In the genomic region with DNA sequence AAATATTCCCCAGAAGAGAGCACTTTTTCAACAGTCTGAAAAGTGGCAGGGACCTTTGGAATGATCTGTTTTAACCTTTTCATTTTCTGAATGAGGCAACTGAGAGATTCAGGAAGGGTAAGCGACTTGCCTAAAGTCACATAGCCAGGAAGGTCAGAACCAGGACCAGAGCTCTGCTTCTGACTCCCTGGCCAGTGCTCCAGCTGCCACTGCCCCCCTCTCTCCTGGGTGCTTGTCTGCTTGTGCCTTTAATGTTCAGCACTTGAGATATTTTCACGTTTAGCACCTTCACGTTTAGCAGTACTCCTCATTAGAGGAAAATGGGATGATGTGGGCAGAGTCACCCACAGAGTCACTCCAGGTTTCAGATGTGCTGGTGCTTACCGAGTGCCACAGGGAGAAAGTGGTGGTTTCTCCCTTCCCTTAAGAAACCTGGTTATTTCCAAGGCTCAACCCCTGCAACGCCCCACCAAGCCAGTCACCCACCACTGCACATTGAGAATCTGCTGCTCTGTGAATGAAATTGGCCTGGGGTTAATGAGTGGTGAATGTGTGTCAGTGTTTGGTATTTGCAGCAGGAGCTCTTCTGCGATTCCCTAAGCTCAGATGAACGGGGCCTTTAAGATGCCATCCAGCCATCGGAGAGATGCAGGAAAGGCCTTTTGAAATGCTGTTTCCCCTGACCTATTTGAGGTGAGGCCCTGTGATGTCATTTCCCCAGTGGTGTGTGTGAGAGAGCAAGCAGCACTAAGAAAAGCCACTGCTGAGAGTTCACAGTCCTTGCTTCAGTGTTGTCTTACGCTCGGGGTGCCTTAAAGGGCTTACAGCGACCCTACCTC, we compare ENCODE assay signal across 8 cellular contexts.
DNase-seq lines count a peak whose midpoint lies in the region; ATAC-seq, FAIRE-seq and TF ChIP-seq lines count a peak whose summit lies in the region.

No MANE protein-coding gene starts in this region.

- FAIRE-seq in small intestine (lab: Jason Lieb, UNC) = no peak

- DNase-seq in A673 (ENCODE audit: low spot score) (no peak), M059J (ENCODE audit: low read depth) (peak; percentile 85), left ventricle myocardium inferior (no peak), small intestine (peak; percentile 72), T1000 (lab: John Stamatoyannopoulos, UW) (no peak), DMS153 (lab: John Stamatoyannopoulos, UW) (no peak)
- peak; percentile 45 for DNase-seq in activated T-helper 9 cell treated with anti-CD3 and anti-CD28 coated beads, Interleukin-2, amount 50 U/mL, for 16 hours (ENCODE audit: low read depth)

- CTCF ChIA-PET in A673 (lab: Charles Lee) = no interaction called here

- no peak for TF ChIP-seq CTCF in A673 (conservative IDR thresholded peaks at IDR 0.05; ENCODE audit: low read depth, low read length)
- TF ChIP-seq CTCF in left ventricle myocardium inferior (IDR thresholded peaks at IDR 0.05; ENCODE audit: borderline replicate concordance) = no peak

- H3K27ac ChIP-seq in A673 (ENCODE audit: low read depth, low read length, poor library complexity, severe bottlenecking) (peak overlapping the region; percentile 29), left ventricle myocardium inferior (replicated peaks) (peak overlapping the region; percentile 79), small intestine (ENCODE audit: low read depth in 1 of 2, low read length in 1 of 2) (peak overlapping the region; percentile 75 to 84)

- no peaks in the 10 kb centered on the region for H3K9me3 ChIP-seq in A673 (ENCODE audit: low read depth, low read length, poor library complexity, severe bottlenecking)
- H3K9me3 ChIP-seq in left ventricle myocardium inferior (replicated peaks) = no peaks in the 10 kb centered on the region
- no peaks in the 10 kb centered on the region for H3K9me3 ChIP-seq in small intestine (ENCODE audit: control insufficient read depth, low read depth)

- H3K27me3 ChIP-seq in A673 (replicated peaks; ENCODE audit: insufficient read depth, low read depth, low read length, poor library complexity) (no peaks in the 10 kb centered on the region), left ventricle myocardium inferior (ENCODE audit: low read depth) (no peaks in the 10 kb centered on the region), small intestine (ENCODE audit: control insufficient read depth in 2 of 2, insufficient read depth in 2 of 2, low read length in 2 of 2) (no peaks in the 10 kb centered on the region)

- H3K4me1 ChIP-seq in A673 (ENCODE audit: insufficient read depth, low read length, poor library complexity, severe bottlenecking) = peaks cover 32% of the 10 kb centered on the region
- H3K4me1 ChIP-seq in left ventricle myocardium inferior = peaks cover 86% of the 10 kb centered on the region
- H3K4me1 ChIP-seq in small intestine (ENCODE audit: control insufficient read depth in 2 of 2, insufficient read depth in 1 of 2, low read depth in 1 of 2, low read length in 1 of 2) = peaks cover 14 to 38% of the 10 kb centered on the region in 2 donors

- intact Hi-C loops in A673 (cut with micrococcal nuclease; ENCODE audit: unreplicated experiment) = no loop called here
- intact Hi-C loops in left ventricle myocardium inferior (cut with micrococcal nuclease) = no loop called here

- H3K36me3 ChIP-seq in A673 (ENCODE audit: insufficient read depth, low read length, poor library complexity, severe bottlenecking) (no peaks in the 10 kb centered on the region), left ventricle myocardium inferior (no peaks in the 10 kb centered on the region), small intestine (ENCODE audit: control insufficient read depth in 2 of 2, insufficient read depth in 2 of 2, low read length in 2 of 2) (no peaks in the 10 kb centered on the region)

- no TSS peak for BruUV-seq in A673 (replicated peaks; lab: Mats Ljungman, UMichigan)

- 23 to 34% (median 30%) methylated on average over 11 of the region's 11 CpGs for WGBS in small intestine, 3 donors

- POLR2A ChIA-PET in A673 (lab: Charles Lee; ENCODE audit: low non-redundant PET) = no interaction called here

- H3K4me3 ChIP-seq in A673 (ENCODE audit: low read depth, low read length, poor library complexity, severe bottlenecking) (no peak overlapping the region), left ventricle myocardium inferior (peak overlapping the region; percentile 20), small intestine (ENCODE audit: low read depth in 1 of 2, low read length in 2 of 2) (no peak overlapping the region)

- peak; percentile 80 for ATAC-seq in GM21447 (IDR thresholded peaks at IDR 0.05; ENCODE audit: unreplicated experiment)

Comparison
In these comparisons a context has a peak if more than half of its experiments do, and no peak if none do; other contexts are left out.
1. DNase-seq: peak in M059J (single experiment), activated T-helper 9 cell treated with anti-CD3 and anti-CD28 coated beads, Interleukin-2, amount 50 U/mL, for 16 hours (single experiment) and small intestine (single experiment); none in A673 (single experiment), left ventricle myocardium inferior (single experiment), T1000 (single experiment) and DMS153 (single experiment).
2. H3K27ac ChIP-seq: peak in every context shown above with its lines; median percentile 80 in small intestine; 79 in left ventricle myocardium inferior; 29 in A673.